24 cellular contexts compared by ENCODE assay signal in genomic region chr3:124526601-124527000, GRCh38.
A peak's percentile ranks its signal among the peaks of the same experiment; 100 is the strongest.
DNase-seq lines count a peak whose midpoint lies in the region; ATAC-seq and TF ChIP-seq lines count a peak whose summit lies in the region.
"Had no signal": no experiment of that assay in that cellular context is flagged by ENCODE, and none has a peak within 500 bp of the region (broad histone marks: within the 10 kb centered on the region; RNA-seq: fewer than 3 reads in every experiment).

No MANE protein-coding gene starts in this region.

- H3K27ac ChIP-seq in A673 (ENCODE audit: low read depth, low read length, poor library complexity, severe bottlenecking): no peak overlapping the region
- no peak overlapping the region for H3K27ac ChIP-seq in foreskin keratinocyte
- H3K27ac ChIP-seq: dorsolateral prefrontal cortex, left ventricle myocardium inferior, right atrium auricular region, testis had no signal

- in situ Hi-C loops in SK-MEL-5 (cut with HindIII; ENCODE audit: low pct_unique_long_range_greater_than_20kb, low sequenced_read_pairs): no loop called here

- no TSS peak for BruUV-seq in A673 (replicated peaks; lab: Mats Ljungman, UMichigan)

- H3K4me1 ChIP-seq in A673 (ENCODE audit: insufficient read depth, low read length, poor library complexity, severe bottlenecking) (no peaks in the 10 kb centered on the region), foreskin keratinocyte (no peaks in the 10 kb centered on the region)
- H3K4me1 ChIP-seq: left ventricle myocardium inferior, right atrium auricular region, testis had no signal

- CTCF ChIA-PET in A673 (lab: Charles Lee): no interaction called here

- H3K27ac Mint-ChIP-seq in stimulated activated effector memory CD8-positive, alpha-beta T cell treated with anti-CD3 and anti-CD28 coated beads, Interleukin-12 subunit alpha, Interleukin-12 subunit beta, amount 100 ng/mL, for 72 hours: no peak overlapping the region
- H3K27ac Mint-ChIP-seq: activated CD4-positive, alpha-beta T cell treated with anti-CD3 and anti-CD28 coated beads for 36 hours; activated CD8-positive, alpha-beta memory T cell treated with anti-CD3 and anti-CD28 coated beads, Interleukin-2, amount 10 ng/mL, durations not matched to agents 7 days and 5 days; activated T-helper 17 cell treated with anti-CD3 and anti-CD28 coated beads, Interleukin-2, amount 50 U/mL, for 72 hours; CD4-positive, alpha-beta memory T cell; stimulated activated memory B cell treated with anti-CD40 and anti-IgM and Interleukin-4, amounts not matched to agents 10 μg/mL and 1 μg/mL and 100 μg/mL, for 72 hours had no signal

- H3K4me3 ChIP-seq in A673 (ENCODE audit: low read depth, low read length, poor library complexity, severe bottlenecking): no peak overlapping the region
- H3K4me3 ChIP-seq: dorsolateral prefrontal cortex, left ventricle myocardium inferior, right atrium auricular region, testis had no signal

- ATAC-seq in foreskin keratinocyte: no peak
- no peak for ATAC-seq in HG03432 (IDR thresholded peaks at IDR 0.05; ENCODE audit: unreplicated experiment)
- ATAC-seq in stimulated activated effector memory CD8-positive, alpha-beta T cell treated with anti-CD3 and anti-CD28 coated beads, Interleukin-12 subunit alpha, Interleukin-12 subunit beta, amount 100 ng/mL, for 72 hours: no peak
- ATAC-seq: activated CD4-positive, alpha-beta T cell treated with anti-CD3 and anti-CD28 coated beads for 36 hours; activated CD8-positive, alpha-beta memory T cell treated with anti-CD3 and anti-CD28 coated beads, Interleukin-2, amount 10 ng/mL, durations not matched to agents 7 days and 5 days; activated T-helper 17 cell treated with anti-CD3 and anti-CD28 coated beads, Interleukin-2, amount 50 U/mL, for 72 hours; stimulated activated memory B cell treated with anti-CD40 and anti-IgM and Interleukin-4, amounts not matched to agents 10 μg/mL and 1 μg/mL and 100 μg/mL, for 72 hours had no signal

- H3K4me1 Mint-ChIP-seq in stimulated activated effector memory CD8-positive, alpha-beta T cell treated with anti-CD3 and anti-CD28 coated beads, Interleukin-12 subunit alpha, Interleukin-12 subunit beta, amount 100 ng/mL, for 72 hours: no peaks in the 10 kb centered on the region
- H3K4me1 Mint-ChIP-seq: activated CD4-positive, alpha-beta T cell treated with anti-CD3 and anti-CD28 coated beads for 36 hours; activated CD8-positive, alpha-beta memory T cell treated with anti-CD3 and anti-CD28 coated beads, Interleukin-2, amount 10 ng/mL, durations not matched to agents 7 days and 5 days; activated T-helper 17 cell treated with anti-CD3 and anti-CD28 coated beads, Interleukin-2, amount 50 U/mL, for 72 hours; CD4-positive, alpha-beta memory T cell; stimulated activated memory B cell treated with anti-CD40 and anti-IgM and Interleukin-4, amounts not matched to agents 10 μg/mL and 1 μg/mL and 100 μg/mL, for 72 hours had no signal

- no peaks in the 10 kb centered on the region for H3K9me3 ChIP-seq in A673 (ENCODE audit: low read depth, low read length, poor library complexity, severe bottlenecking)
- H3K9me3 ChIP-seq: left ventricle myocardium inferior, right atrium auricular region, testis had no signal

- peak; percentile 39; the same call in 1 of the 2 replicates for TF ChIP-seq CTCF in A673 (conservative IDR thresholded peaks at IDR 0.05; ENCODE audit: low read depth, low read length)
- TF ChIP-seq CTCF in GM12873 (IDR thresholded peaks at IDR 0.05; ENCODE audit: insufficient read depth, low read depth, low read length, missing control alignments): peak; percentile 35
- TF ChIP-seq CTCF in foreskin keratinocyte (conservative IDR thresholded peaks at IDR 0.05): peak; percentile 41

- no peaks in the 10 kb centered on the region for H3K36me3 Mint-ChIP-seq in stimulated activated effector memory CD8-positive, alpha-beta T cell treated with anti-CD3 and anti-CD28 coated beads, Interleukin-12 subunit alpha, Interleukin-12 subunit beta, amount 100 ng/mL, for 72 hours
- H3K36me3 Mint-ChIP-seq: activated CD8-positive, alpha-beta memory T cell treated with anti-CD3 and anti-CD28 coated beads, Interleukin-2, amount 10 ng/mL, durations not matched to agents 7 days and 5 days; CD4-positive, alpha-beta memory T cell; stimulated activated memory B cell treated with anti-CD40 and anti-IgM and Interleukin-4, amounts not matched to agents 10 μg/mL and 1 μg/mL and 100 μg/mL, for 72 hours had no signal

- intact Hi-C loops in A673 (cut with micrococcal nuclease; ENCODE audit: unreplicated experiment): no loop called here

- peaks cover 5% of the 10 kb centered on the region for H3K9me3 Mint-ChIP-seq in stimulated activated effector memory CD8-positive, alpha-beta T cell treated with anti-CD3 and anti-CD28 coated beads, Interleukin-12 subunit alpha, Interleukin-12 subunit beta, amount 100 ng/mL, for 72 hours
- H3K9me3 Mint-ChIP-seq: activated T-helper 17 cell treated with anti-CD3 and anti-CD28 coated beads, Interleukin-2, amount 50 U/mL, for 72 hours had no signal

- H3K27me3 ChIP-seq in A673 (replicated peaks; ENCODE audit: insufficient read depth, low read depth, low read length, poor library complexity) (no peaks in the 10 kb centered on the region), foreskin keratinocyte (no peaks in the 10 kb centered on the region)
- H3K27me3 ChIP-seq: dorsolateral prefrontal cortex, right atrium auricular region, testis had no signal

- POLR2A ChIA-PET in A673 (lab: Charles Lee; ENCODE audit: low non-redundant PET): no interaction called here

- peak; percentile 26 for DNase-seq in A673 (ENCODE audit: low spot score)
- peak; percentile 15 for DNase-seq in SK-MEL-5 (ENCODE audit: low read depth, low spot score)
- DNase-seq in foreskin keratinocyte: no peak
- no peak for DNase-seq in cortex of kidney (lab: John Stamatoyannopoulos, UW)
- no peak for DNase-seq in stimulated activated effector memory CD8-positive, alpha-beta T cell treated with anti-CD3 and anti-CD28 coated beads, Interleukin-12 subunit alpha, Interleukin-12 subunit beta, amount 100 ng/mL, for 72 hours (ENCODE audit: low spot score in 2 of 2)
- DNase-seq in islet precursor cell: no peak
- DNase-seq: activated CD4-positive, alpha-beta T cell treated with anti-CD3 and anti-CD28 coated beads for 36 hours; activated CD8-positive, alpha-beta memory T cell treated with anti-CD3 and anti-CD28 coated beads, Interleukin-2, amount 10 ng/mL, durations not matched to agents 7 days and 5 days; CD4-positive, alpha-beta memory T cell; DMS79 treated with DMSO at 0.1 percent for 48 hours; dorsolateral prefrontal cortex; erythroblast; left ventricle myocardium inferior; NCI-H1048; NCI-H2029 treated with DMSO at 0.1 percent for 48 hours; NCI-H446 treated with DMSO at 0.1 percent for 48 hours; nucleus accumbens; stimulated activated CD4-positive, alpha-beta T cell treated with anti-CD3 and anti-CD28 coated beads, Interleukin-15, amount 100 ng/mL, for 24 hours; testis had no signal

- H3K36me3 ChIP-seq in A673 (ENCODE audit: insufficient read depth, low read length, poor library complexity, severe bottlenecking): no peaks in the 10 kb centered on the region
- H3K36me3 ChIP-seq: left ventricle myocardium inferior, right atrium auricular region had no signal

- H3K4me3 Mint-ChIP-seq in stimulated activated effector memory CD8-positive, alpha-beta T cell treated with anti-CD3 and anti-CD28 coated beads, Interleukin-12 subunit alpha, Interleukin-12 subunit beta, amount 100 ng/mL, for 72 hours: no peak overlapping the region
- H3K4me3 Mint-ChIP-seq: activated CD4-positive, alpha-beta T cell treated with anti-CD3 and anti-CD28 coated beads for 36 hours; activated CD8-positive, alpha-beta memory T cell treated with anti-CD3 and anti-CD28 coated beads, Interleukin-2, amount 10 ng/mL, durations not matched to agents 7 days and 5 days; activated T-helper 17 cell treated with anti-CD3 and anti-CD28 coated beads, Interleukin-2, amount 50 U/mL, for 72 hours; CD4-positive, alpha-beta memory T cell; stimulated activated memory B cell treated with anti-CD40 and anti-IgM and Interleukin-4, amounts not matched to agents 10 μg/mL and 1 μg/mL and 100 μg/mL, for 72 hours had no signal

Comparison
In these comparisons a context has a peak if more than half of its experiments do, and no peak if none do; other contexts are left out.
1. DNase-seq: peak in A673 (single experiment) and SK-MEL-5 (single experiment); none in foreskin keratinocyte (0 of 2), cortex of kidney (single experiment), stimulated activated effector memory CD8-positive, alpha-beta T cell treated with anti-CD3 and anti-CD28 coated beads, Interleukin-12 subunit alpha, Interleukin-12 subunit beta, amount 100 ng/mL, for 72 hours (0 of 2) and islet precursor cell (single experiment).
2. Peak in every context shown above with its lines, with median percentiles within 50 percentile points of each other: CTCF ChIP-seq.